ENCODE assay signal across 7 cellular contexts in genomic region chr5:692530-693041, GRCh38. TPM values are rescaled to one million over a fixed set of nuclear protein-coding genes. Genes with fewer than 3 reads are reported as not detected.
DNase-seq lines count a peak whose midpoint lies in the region; ATAC-seq and TF ChIP-seq lines count a peak whose summit lies in the region.
"Not testable (repeated sequence)": the region's sequence is repeated elsewhere in the genome, so short reads cannot be mapped to it uniquely, and the experiment has no call there.

No MANE protein-coding gene starts in this region.

- 0 to 1% (median 1%) methylated on average over 23 to 40 of the region's 41 CpGs for WGBS in psoas muscle, 3 donors

- peak overlapping the region; percentile 40 for H3K4me3 ChIP-seq in HAP-1
- H3K4me3 ChIP-seq in KMS-11 (IDR thresholded peaks at IDR 0.05; ENCODE audit: insufficient read depth, low read depth, low read length); endocrine pancreas (ENCODE audit: control insufficient read depth, insufficient read depth, low read length): not testable (repeated sequence)
- peak overlapping the region; percentile 44 to 62 for H3K4me3 ChIP-seq in left lung
- H3K4me3 ChIP-seq in psoas muscle, result peak overlapping the region; percentile 71

- H3K4me3 Mint-ChIP-seq in activated T-cell treated with anti-CD3 and anti-CD28 coated beads, Interleukin-2, amount 50 U/mL, for 4 hours, result peak overlapping the region; percentile 37

- not testable (repeated sequence) for H4K20me1 ChIP-seq in KMS-11 (ENCODE audit: insufficient read depth)

- not testable (repeated sequence) for H3K9ac ChIP-seq in KMS-11
- peak overlapping the region; percentile 54 for H3K9ac ChIP-seq in endocrine pancreas (ENCODE audit: control insufficient read depth, insufficient read depth, low read length)

- not testable (repeated sequence) for H3K27me3 ChIP-seq in HAP-1 (ENCODE audit: low read depth); KMS-11 (ENCODE audit: insufficient read depth, low read depth); endocrine pancreas (ENCODE audit: control insufficient read depth, insufficient read depth, low read length); psoas muscle (ENCODE audit: insufficient read depth in 3 of 3, low read length in 2 of 3)
- H3K27me3 ChIP-seq in left lung, result peaks cover 0 to 11% of the 10 kb centered on the region in 2 donors

- TF ChIP-seq CTCF in GM13976 (IDR thresholded peaks at IDR 0.05; ENCODE audit: borderline replicate concordance, control extremely low read depth, extremely low read depth, insufficient read depth, missing control alignments); KMS-11 (conservative IDR thresholded peaks at IDR 0.05; ENCODE audit: low read depth, low read length); left lung (IDR thresholded peaks at IDR 0.05); psoas muscle (IDR thresholded peaks at IDR 0.05): not testable (repeated sequence)

- H3K4me1 Mint-ChIP-seq in activated T-cell treated with anti-CD3 and anti-CD28 coated beads, Interleukin-2, amount 50 U/mL, for 4 hours (ENCODE audit: low read depth), result not testable (repeated sequence)

- H3K4me2 ChIP-seq in KMS-11, result peak overlapping the region; percentile 76

- H2AFZ ChIP-seq in KMS-11 (ENCODE audit: low read depth), result peak overlapping the region; percentile 49

- H3K4me1 ChIP-seq in HAP-1; KMS-11 (ENCODE audit: low read depth, poor library complexity, severe bottlenecking); endocrine pancreas (ENCODE audit: control insufficient read depth, insufficient read depth, low read length); left lung; psoas muscle: not testable (repeated sequence)

- peak in 1 of 2 donors; percentile 3 for ATAC-seq in activated T-cell treated with anti-CD3 and anti-CD28 coated beads, Interleukin-2, amount 50 U/mL, for 4 hours
- ATAC-seq in left lung, result peak; percentile 21
- ATAC-seq in psoas muscle, result peak in 1 of 4 donors; percentile 8

- not testable (repeated sequence) for H3K79me2 ChIP-seq in KMS-11 (ENCODE audit: insufficient read depth, low read depth)

- not testable (repeated sequence) for H3K9me3 ChIP-seq in HAP-1; endocrine pancreas (ENCODE audit: control insufficient read depth, low read length); left lung; psoas muscle

- not testable (repeated sequence) for H3K27me3 Mint-ChIP-seq in activated T-cell treated with anti-CD3 and anti-CD28 coated beads, Interleukin-2, amount 50 U/mL, for 4 hours (ENCODE audit: low read depth)

- intact Hi-C loops in left lung (cut with DNase I), result loop anchor here in 1 of 2 donors (10.0 kb wide), 1 partner anchor 72 kb away; no protein-coding TSS in a partner anchor
- intact Hi-C loops in psoas muscle (cut with DNase I), result not testable (repeated sequence)

- not testable (repeated sequence) for H3K27ac ChIP-seq in KMS-11, left lung
- peak overlapping the region; percentile 56 for H3K27ac ChIP-seq in psoas muscle

- H3K36me3 Mint-ChIP-seq in activated T-cell treated with anti-CD3 and anti-CD28 coated beads, Interleukin-2, amount 50 U/mL, for 4 hours (ENCODE audit: insufficient read depth), result not testable (repeated sequence)

- H3K9me3 Mint-ChIP-seq in activated T-cell treated with anti-CD3 and anti-CD28 coated beads, Interleukin-2, amount 50 U/mL, for 4 hours, result not testable (repeated sequence)

- H3K36me3 ChIP-seq in HAP-1 (replicated peaks); KMS-11 (ENCODE audit: insufficient read depth); endocrine pancreas (ENCODE audit: control insufficient read depth, insufficient read depth, low read length); left lung; psoas muscle (ENCODE audit: insufficient read depth in 1 of 2, low read depth in 1 of 2): not testable (repeated sequence)

- in situ Hi-C loops in GM13976 (cut with MboI; ENCODE audit: low sequenced_read_pairs, unreplicated experiment); HAP-1 (cut with MboI; ENCODE audit: low sequenced_read_pairs): not testable (repeated sequence)

- DNase-seq in GM13976 (ENCODE audit: low spot score) (peak; percentile 38), HAP-1 (ENCODE audit: low spot score in 2 of 2) (peak; percentile 31 to 48), left lung (peak; percentile 35 to 40), psoas muscle (peak in 1 of 2 donors; percentile 50)
- DNase-seq in activated T-cell treated with anti-CD3 and anti-CD28 coated beads, Interleukin-2, amount 50 U/mL, for 4 hours, result not testable (repeated sequence)

RNA-seq across cellular contexts. Expression of gene TPPP, which starts 0.6 kb away (rescaled TPM):
- total RNA-seq in activated T-cell treated with anti-CD3 and anti-CD28 coated beads, Interleukin-2, amount 50 U/mL, for 4 hours, result under 1 TPM; 0.08 to 0.19 (median 0.08) TPM
- 10 to 100 TPM in 1 of 2 donors, 1 to 10 TPM in 1; 9.6 to 14.4 TPM for total RNA-seq in left lung
- 10 to 100 TPM in 1 of 4 donors, 1 to 10 TPM in 3; 3.1 to 11.0 (median 5.3) TPM for total RNA-seq in psoas muscle
- 1 to 10 TPM; 1.8 to 3.3 (median 2.0) TPM for polyA plus RNA-seq in psoas muscle
